In the genomic region with DNA sequence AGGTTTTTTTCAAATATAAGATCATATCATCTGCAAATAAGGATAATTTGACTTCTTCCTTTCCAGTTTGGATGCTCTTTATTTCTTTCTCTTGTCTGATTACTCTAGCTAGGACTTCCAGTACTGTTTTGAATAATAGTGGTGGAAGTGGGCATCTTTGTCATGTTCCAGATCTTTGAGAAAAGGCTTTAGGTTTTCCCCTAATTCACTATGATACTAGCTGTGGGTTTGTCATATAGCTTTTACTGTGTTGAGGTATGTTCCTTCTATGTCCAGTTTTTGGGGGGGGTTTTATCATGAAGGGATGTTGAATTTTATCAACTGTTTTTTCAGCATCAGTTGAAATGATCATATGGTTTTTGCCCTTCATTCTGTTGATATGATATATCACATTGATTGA, we compare ENCODE assay signal across 3 cellular contexts. TPM values are rescaled to one million over a fixed set of nuclear protein-coding genes. Genes with fewer than 3 reads are reported as not detected.
"Had no signal": no experiment of that assay in that cellular context is flagged by ENCODE, and none has a peak within 500 bp of the region (broad histone marks: within the 10 kb centered on the region; RNA-seq: fewer than 3 reads in every experiment).

No MANE protein-coding gene starts in this region.

RNA-seq across cellular contexts. Expression of a gene that starts 10.4 kb away (rescaled TPM):
- total RNA-seq: ascending aorta, bronchial epithelial cell, chondrocyte had no signal
